In genomic region chr15:85168642-85169173, GRCh38 we compare ENCODE assay signal across 9 cellular contexts.
DNase-seq lines count a peak whose midpoint lies in the region; ATAC-seq and TF ChIP-seq lines count a peak whose summit lies in the region.
"Had no signal": no experiment of that assay in that cellular context is flagged by ENCODE, and none has a peak within 500 bp of the region (broad histone marks: within the 10 kb centered on the region; RNA-seq: fewer than 3 reads in every experiment).

No MANE protein-coding gene starts in this region.

- no peaks in the 10 kb centered on the region for H3K4me1 ChIP-seq in KMS-11 (ENCODE audit: low read depth, poor library complexity, severe bottlenecking)

- H3K36me3 Mint-ChIP-seq in naive B cell = peaks cover 16 to 35% of the 10 kb centered on the region in 2 donors

- H3K4me3 Mint-ChIP-seq in naive B cell = peak overlapping the region in 7 of 8 donors; percentile 22 to 71 (median 47)

- H3K27me3 ChIP-seq in KMS-11 (ENCODE audit: insufficient read depth, low read depth) (no peaks in the 10 kb centered on the region), WERI-Rb-1 (ENCODE audit: insufficient read depth, low read depth, severe bottlenecking) (no peaks in the 10 kb centered on the region), dorsolateral prefrontal cortex (peaks cover 0 to 10% (median 0%) of the 10 kb centered on the region in 45 donors)

- peaks cover 11% of the 10 kb centered on the region for H3K9me3 ChIP-seq in WERI-Rb-1 (ENCODE audit: severe bottlenecking)

- peaks cover 34 to 53% (median 37%) of the 10 kb centered on the region in 3 donors for H3K27me3 Mint-ChIP-seq in naive B cell

- no peaks in the 10 kb centered on the region for H3K79me2 ChIP-seq in KMS-11 (ENCODE audit: insufficient read depth, low read depth)

- no peak overlapping the region for H3K9ac ChIP-seq in KMS-11

- peaks cover 14 to 42% (median 37%) of the 10 kb centered on the region in 7 donors for H3K9me3 Mint-ChIP-seq in naive B cell

- H2AFZ ChIP-seq in KMS-11 (ENCODE audit: low read depth) = no peak overlapping the region

- no peaks in the 10 kb centered on the region for H4K20me1 ChIP-seq in KMS-11 (ENCODE audit: insufficient read depth)

- H3K27ac ChIP-seq in KMS-11 (no peak overlapping the region), WERI-Rb-1 (no peak overlapping the region), dorsolateral prefrontal cortex (no peak overlapping the region)
- H3K27ac ChIP-seq: SK-N-MC had no signal

- H3K36me3 ChIP-seq in KMS-11 (ENCODE audit: insufficient read depth) (no peaks in the 10 kb centered on the region), WERI-Rb-1 (no peaks in the 10 kb centered on the region)

- H3K4me2 ChIP-seq in KMS-11 = no peak overlapping the region

- peaks cover 0 to 10% (median 10%) of the 10 kb centered on the region in 3 donors for H3K4me1 Mint-ChIP-seq in naive B cell

- H3K4me3 ChIP-seq in KMS-11 (IDR thresholded peaks at IDR 0.05; ENCODE audit: insufficient read depth, low read depth, low read length) (no peak overlapping the region), WERI-Rb-1 (ENCODE audit: low read depth, low read length) (peak overlapping the region; percentile 47), dorsolateral prefrontal cortex (peak overlapping the region in 57 of 59 donors; percentile 2 to 64 (median 40))
- H3K4me3 ChIP-seq: SK-N-MC had no signal

- no peak overlapping the region for H3K27ac Mint-ChIP-seq in naive B cell

- ATAC-seq in naive B cell (ENCODE audit: low read depth in 2 of 2) (peak; percentile 82 to 84), GM19324 (IDR thresholded peaks at IDR 0.05; ENCODE audit: low FRiP score, unreplicated experiment) (no peak), HG03354 (IDR thresholded peaks at IDR 0.05; ENCODE audit: poor library complexity, severe bottlenecking, unreplicated experiment) (no peak)

- TF ChIP-seq CTCF in KMS-11 (conservative IDR thresholded peaks at IDR 0.05; ENCODE audit: low read depth, low read length) (peak; percentile 36; the same call in 1 of the 2 replicates), WERI-Rb-1 (IDR thresholded peaks at IDR 0.05; ENCODE audit: low read depth, low read length) (peak; percentile 60), dorsolateral prefrontal cortex (IDR thresholded peaks at IDR 0.05 in 54 of 56, conservative IDR thresholded peaks at IDR 0.05 in 2 of 56; ENCODE audit: low read depth in 1 of 56, partially characterized antibody in 56 of 56) (peak in 55 of 56 donors; percentile 26 to 63 (median 50))

- peak; percentile 42 for DNase-seq in DMS79 (lab: John Stamatoyannopoulos, UW)
- DNase-seq in WERI-Rb-1 = peak; percentile 62
- DNase-seq in dorsolateral prefrontal cortex = no peak
- DNase-seq in naive B cell = peak; percentile 14
- DNase-seq in amniotic stem cell (lab: John Stamatoyannopoulos, UW) = no peak

- intact Hi-C loops in dorsolateral prefrontal cortex (cut with DNase I) = no loop called here

Comparison
In these comparisons a context has a peak if more than half of its experiments do, and no peak if none do; other contexts are left out.
1. DNase-seq: peak in DMS79 (single experiment), WERI-Rb-1 (single experiment) and naive B cell (single experiment); none in dorsolateral prefrontal cortex (0 of 10) and amniotic stem cell (single experiment).
2. ATAC-seq: peak in naive B cell (2 of 2); none in GM19324 (single experiment) and HG03354 (single experiment).
3. Peak in every context shown above with its lines, with median percentiles within 50 percentile points of each other: CTCF ChIP-seq.